Comparison of ENCODE assay signal across 33 cellular contexts in the genomic region with DNA sequence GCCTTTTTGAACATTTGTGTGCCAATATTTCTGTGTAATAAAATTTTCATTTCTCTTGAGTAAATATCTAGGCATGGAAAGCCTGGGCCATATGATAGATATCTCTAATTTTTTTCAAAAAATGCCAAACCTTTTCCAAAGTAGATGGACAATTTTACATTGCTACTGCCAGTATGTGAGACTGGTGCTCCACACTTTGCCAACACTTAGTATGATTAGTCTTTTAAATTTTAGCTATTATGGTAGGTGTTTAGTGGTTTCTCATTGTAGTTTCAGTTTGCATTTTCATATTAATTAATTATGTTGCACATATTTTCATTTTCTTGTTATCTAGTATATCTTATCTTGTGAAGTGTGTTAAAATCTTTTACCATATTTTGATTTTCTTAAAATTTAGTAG. TPM values are rescaled to one million over a fixed set of nuclear protein-coding genes. Genes with fewer than 3 reads are reported as not detected.
"Had no signal": no experiment of that assay in that cellular context is flagged by ENCODE, and none has a peak within 500 bp of the region (broad histone marks: within the 10 kb centered on the region; RNA-seq: fewer than 3 reads in every experiment).

No MANE protein-coding gene starts in this region.

- H3K27ac ChIP-seq: stomach, suprapubic skin, testis, thoracic aorta, thyroid gland, tibial artery, tibial nerve, transverse colon, upper lobe of left lung, upper lobe of right lung, uterus, vagina had no signal

- H3K9me3 Mint-ChIP-seq: stimulated activated effector memory CD8-positive, alpha-beta T cell treated with anti-CD3 and anti-CD28 coated beads, Interleukin-12 subunit alpha, Interleukin-12 subunit beta, amount 100 ng/mL, for 72 hours; stimulated activated naive CD8-positive, alpha-beta T cell treated with anti-CD3 and anti-CD28 coated beads, Interleukin-15, amount 100 ng/mL, for 72 hours; type B pancreatic cell had no signal

- H3K27me3 ChIP-seq: suprapubic skin, testis, thyroid gland, tibial artery, tibial nerve, upper lobe of left lung, uterus, vagina had no signal

- H3K4me3 Mint-ChIP-seq: stimulated activated effector memory CD8-positive, alpha-beta T cell treated with anti-CD3 and anti-CD28 coated beads, Interleukin-12 subunit alpha, Interleukin-12 subunit beta, amount 100 ng/mL, for 72 hours; stimulated activated memory B cell treated with anti-CD40 and anti-IgM and Interleukin-4, amounts not matched to agents 10 μg/mL and 1 μg/mL and 100 μg/mL, for 72 hours; stimulated activated naive B cell treated with anti-CD40 and anti-IgM and Interleukin-4, amounts not matched to agents 10 μg/mL and 1 μg/mL and 100 μg/mL, for 72 hours; stimulated activated naive CD8-positive, alpha-beta T cell treated with anti-CD3 and anti-CD28 coated beads, Interleukin-15, amount 100 ng/mL, for 72 hours; stimulated activated naive CD8-positive, alpha-beta T cell treated with anti-CD3 and anti-CD28 coated beads, Interleukin-15, Interleukin-2, amounts not matched to agents 100 ng/mL and 50 ng/mL, for 24 hours; type B pancreatic cell had no signal

- ATAC-seq: stimulated activated effector memory CD8-positive, alpha-beta T cell treated with anti-CD3 and anti-CD28 coated beads, Interleukin-12 subunit alpha, Interleukin-12 subunit beta, amount 100 ng/mL, for 72 hours; stimulated activated memory B cell treated with anti-CD40 and anti-IgM and Interleukin-4, amounts not matched to agents 10 μg/mL and 1 μg/mL and 100 μg/mL, for 72 hours; stimulated activated naive B cell treated with anti-CD40 and anti-IgM and Interleukin-4, amounts not matched to agents 10 μg/mL and 1 μg/mL and 100 μg/mL, for 72 hours; stimulated activated naive CD8-positive, alpha-beta T cell treated with anti-CD3 and anti-CD28 coated beads, Interleukin-15, amount 100 ng/mL, for 72 hours; stimulated activated naive CD8-positive, alpha-beta T cell treated with anti-CD3 and anti-CD28 coated beads, Interleukin-15, Interleukin-2, amounts not matched to agents 100 U/mL and 50 U/mL, for 24 hours; upper lobe of right lung had no signal

- H3K27ac Mint-ChIP-seq: stimulated activated effector memory CD8-positive, alpha-beta T cell treated with anti-CD3 and anti-CD28 coated beads, Interleukin-12 subunit alpha, Interleukin-12 subunit beta, amount 100 ng/mL, for 72 hours; stimulated activated memory B cell treated with anti-CD40 and anti-IgM and Interleukin-4, amounts not matched to agents 10 μg/mL and 1 μg/mL and 100 μg/mL, for 72 hours; stimulated activated naive B cell treated with anti-CD40 and anti-IgM and Interleukin-4, amounts not matched to agents 10 μg/mL and 1 μg/mL and 100 μg/mL, for 72 hours; stimulated activated naive CD8-positive, alpha-beta T cell treated with anti-CD3 and anti-CD28 coated beads, Interleukin-15, amount 100 ng/mL, for 72 hours; stimulated activated naive CD8-positive, alpha-beta T cell treated with anti-CD3 and anti-CD28 coated beads, Interleukin-15, Interleukin-2, amounts not matched to agents 100 ng/mL and 50 ng/mL, for 24 hours; type B pancreatic cell had no signal

- H3K36me3 ChIP-seq: stomach, suprapubic skin, thoracic aorta, thyroid gland, tibial artery, tibial nerve, transverse colon, upper lobe of left lung, upper lobe of right lung, uterus, vagina had no signal

- DNase-seq: stimulated activated CD4-positive, alpha-beta T cell treated with anti-CD3 and anti-CD28 coated beads, Interleukin-2, amount 100 ng/mL, for 48 hours; stimulated activated CD4-positive, alpha-beta T cell treated with anti-CD3 and anti-CD28 coated beads, Interleukin-4, amount 100 ng/mL, for 1 hour; stimulated activated CD4-positive, alpha-beta T cell treated with anti-CD3 and anti-CD28 coated beads, Interleukin-4, amount 100 ng/mL, for 24 hours; stimulated activated CD4-positive, alpha-beta T cell treated with anti-CD3 and anti-CD28 coated beads, Interleukin-4, amount 100 ng/mL, for 4 hours; stimulated activated CD8-positive, alpha-beta memory T cell treated with anti-CD3 and anti-CD28 coated beads, Interleukin-4, amount 100 ng/mL, for 48 hours; stimulated activated naive B cell treated with anti-CD40 and anti-IgM and Interleukin-4, amounts not matched to agents 10 μg/mL and 1 μg/mL and 100 μg/mL, for 72 hours; stimulated activated naive CD4-positive, alpha-beta T cell; stimulated activated naive CD4-positive, alpha-beta T cell treated with Interleukin-2 at 50 U/mL for 16 hours; stimulated activated naive CD8-positive, alpha-beta T cell treated with anti-CD3 and anti-CD28 coated beads, Interleukin-15, amount 100 ng/mL, for 72 hours; stimulated activated naive CD8-positive, alpha-beta T cell treated with anti-CD3 and anti-CD28 coated beads, Interleukin-15, Interleukin-2, amounts not matched to agents 100 U/mL and 50 U/mL, for 24 hours; stomach; substantia nigra; testis; thyroid gland; tibial artery; transverse colon; trophoblast cell; upper lobe of left lung; upper lobe of right lung; uterus had no signal

- H3K27me3 Mint-ChIP-seq: stimulated activated naive CD8-positive, alpha-beta T cell treated with anti-CD3 and anti-CD28 coated beads, Interleukin-15, amount 100 ng/mL, for 72 hours had no signal

- H3K4me1 ChIP-seq: stomach, suprapubic skin, testis, thyroid gland, tibial artery, tibial nerve, transverse colon, upper lobe of left lung, upper lobe of right lung, uterus, vagina had no signal

- FAIRE-seq: urothelium cell line had no signal

- H3K4me3 ChIP-seq: stomach, suprapubic skin, testis, thoracic aorta, thyroid gland, tibial artery, tibial nerve, transverse colon, upper lobe of left lung, upper lobe of right lung, uterus, vagina had no signal

- H3K9me3 ChIP-seq: testis, thyroid gland, tibial artery, upper lobe of left lung, upper lobe of right lung, uterus had no signal

- H3K4me1 Mint-ChIP-seq: stimulated activated effector memory CD8-positive, alpha-beta T cell treated with anti-CD3 and anti-CD28 coated beads, Interleukin-12 subunit alpha, Interleukin-12 subunit beta, amount 100 ng/mL, for 72 hours; stimulated activated memory B cell treated with anti-CD40 and anti-IgM and Interleukin-4, amounts not matched to agents 10 μg/mL and 1 μg/mL and 100 μg/mL, for 72 hours; stimulated activated naive B cell treated with anti-CD40 and anti-IgM and Interleukin-4, amounts not matched to agents 10 μg/mL and 1 μg/mL and 100 μg/mL, for 72 hours; stimulated activated naive CD8-positive, alpha-beta T cell treated with anti-CD3 and anti-CD28 coated beads, Interleukin-15, amount 100 ng/mL, for 72 hours had no signal

- H3K36me3 Mint-ChIP-seq: stimulated activated effector memory CD8-positive, alpha-beta T cell treated with anti-CD3 and anti-CD28 coated beads, Interleukin-12 subunit alpha, Interleukin-12 subunit beta, amount 100 ng/mL, for 72 hours; stimulated activated memory B cell treated with anti-CD40 and anti-IgM and Interleukin-4, amounts not matched to agents 10 μg/mL and 1 μg/mL and 100 μg/mL, for 72 hours; stimulated activated naive B cell treated with anti-CD40 and anti-IgM and Interleukin-4, amounts not matched to agents 10 μg/mL and 1 μg/mL and 100 μg/mL, for 72 hours; type B pancreatic cell had no signal

RNA-seq across cellular contexts. Expression of gene TBXT, which starts 52.0 kb away (rescaled TPM):
- total RNA-seq: stomach, subcutaneous adipose tissue, suprapubic skin, temporal lobe, thoracic aorta, tibial nerve, transverse colon, upper lobe of right lung, ureter, urinary bladder, uterus, vagina had no signal
- polyA plus RNA-seq: stomach, urinary bladder had no signal
